Comparison of ENCODE assay signal across 31 cellular contexts in genomic region chr7:135245826-135246825, GRCh38. TPM values are rescaled to one million over a fixed set of nuclear protein-coding genes. Genes with fewer than 3 reads are reported as not detected.
"Had no signal": no experiment of that assay in that cellular context is flagged by ENCODE, and none has a peak within 500 bp of the region (broad histone marks: within the 10 kb centered on the region; RNA-seq: fewer than 3 reads in every experiment).

No MANE protein-coding gene starts in this region.

- H3K36me3 ChIP-seq: heart left ventricle, left lung, spleen, upper lobe of left lung had no signal

- FAIRE-seq: endothelial cell of umbilical vein, TTC549 had no signal

- DNase-seq: activated CD4-positive, alpha-beta T cell treated with anti-CD3 and anti-CD28 coated beads for 48 hours; activated CD4-positive, alpha-beta T cell treated with anti-CD3 and anti-CD28 coated beads, Interleukin-2, amount 50 U/mL, for 48 hours; activated naive CD8-positive, alpha-beta T cell treated with anti-CD3 and anti-CD28 coated beads, Interleukin-2, amount 50 U/mL, for 24 hours; amygdala; caudate nucleus; cortex of kidney; foreskin keratinocyte; heart left ventricle; hypothalamus; immature natural killer cell; left lung; nucleus accumbens; psoas muscle; spleen; stimulated activated naive CD4-positive, alpha-beta T cell; SW 1271; T-helper 9 cell had no signal

- H3K27ac ChIP-seq: foreskin keratinocyte, heart left ventricle, left lung, parathyroid adenoma, psoas muscle, spleen, upper lobe of left lung, VCaP had no signal

- H3K4me1 ChIP-seq: foreskin keratinocyte, heart left ventricle, left lung, parathyroid adenoma, psoas muscle, upper lobe of left lung had no signal

- H3K4me3 ChIP-seq: heart left ventricle, left lung, psoas muscle, spleen, upper lobe of left lung had no signal

- H2AFZ ChIP-seq: parathyroid adenoma had no signal

- H3K79me2 ChIP-seq: parathyroid adenoma had no signal

- ATAC-seq: activated naive CD8-positive, alpha-beta T cell treated with anti-CD3 and anti-CD28 coated beads, Interleukin-2, amount 50 U/mL, for 24 hours; foreskin keratinocyte; left lung; psoas muscle had no signal

- H3K27me3 ChIP-seq: left lung, spleen, upper lobe of left lung had no signal

- H3K9ac ChIP-seq: parathyroid adenoma had no signal

- H3K9me3 ChIP-seq: heart left ventricle, left lung, psoas muscle, spleen, upper lobe of left lung had no signal

RNA-seq across cellular contexts. Expression of gene STRA8, which starts 12.5 kb away (rescaled TPM):
- total RNA-seq: activated CD8-positive, alpha-beta memory T cell treated with anti-CD3 and anti-CD28 coated beads for 36 hours; activated T-helper 2 cell treated with anti-CD3 and anti-CD28 coated beads, Interferon-gamma antibody, Interleukin-2, Interleukin-4, amounts not matched to agents 10 μg/mL and 5 μg/mL and 100 μg/mL, durations not matched to agents 14 hours and 24 hours and 36 hours; chondrocyte; endothelial cell of umbilical vein; foreskin keratinocyte; heart left ventricle; kidney epithelial cell; left lung; lung microvascular endothelial cell; mucosa of gallbladder; psoas muscle; spleen; temporal lobe; upper lobe of left lung had no signal
- polyA plus RNA-seq: endothelial cell of umbilical vein, esophagus, foreskin keratinocyte, heart left ventricle, immature natural killer cell, neural cell, psoas muscle, spleen had no signal
